Comparison of ENCODE assay signal across 1 cellular context in the genomic region with DNA sequence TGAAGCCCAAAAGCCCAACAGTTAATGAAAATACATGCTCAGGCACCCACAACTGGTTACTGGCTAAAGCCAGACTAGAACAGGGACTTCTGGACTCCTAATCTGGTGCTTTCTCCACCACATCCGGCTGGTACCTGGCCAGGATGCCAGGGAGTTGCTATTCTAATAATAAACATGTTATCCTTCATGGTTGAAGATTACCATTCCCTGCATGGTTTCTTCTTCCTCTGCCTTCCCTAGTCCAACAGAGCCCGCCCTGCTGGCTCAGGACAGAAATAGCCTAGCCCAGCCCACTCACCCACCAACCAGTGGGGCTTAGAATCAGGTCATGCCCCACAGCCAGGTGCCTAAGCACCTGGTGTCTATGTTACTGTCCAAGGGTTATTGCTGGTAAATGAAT.
TF ChIP-seq lines count a peak whose summit lies in the region.

No MANE protein-coding gene starts in this region.

TF ChIP-seq in SK-N-SH, 30 proteins besides CTCF, POLR2A, EP300 and RAD21 (continued from another document):
- no peak for TF ChIP-seq ZBTB33 (IDR thresholded peaks at IDR 0.05; ENCODE audit: borderline replicate concordance, low read depth)
- no peak for TF ChIP-seq ELF1 (IDR thresholded peaks at IDR 0.05)
